In the genomic region with DNA sequence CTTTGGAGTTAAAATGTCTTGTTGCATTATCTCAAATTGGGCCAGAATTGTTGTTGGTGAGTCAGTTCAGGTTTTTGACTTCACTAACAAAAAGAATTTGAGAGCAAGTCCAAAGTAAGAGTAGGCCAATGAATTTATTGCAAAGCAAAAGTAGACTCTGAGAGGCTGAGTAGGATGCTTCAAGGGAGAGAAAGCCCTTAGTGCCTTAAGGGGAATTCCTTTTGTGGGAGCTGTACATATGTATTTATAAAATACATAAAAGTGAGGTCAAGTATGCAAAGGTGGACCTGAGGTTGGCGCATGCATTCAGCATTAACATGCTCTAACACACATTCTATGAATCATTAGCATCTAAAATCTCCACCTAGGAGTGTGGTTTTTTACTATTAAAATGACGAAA, we compare ENCODE assay signal across 1 cellular context.
TF ChIP-seq lines count a peak whose summit lies in the region.

No MANE protein-coding gene starts in this region.

TF ChIP-seq in GM23338, 12 proteins besides CTCF, POLR2A, EP300 and RAD21 (continued from another document):
- TF ChIP-seq, protein P1, sequence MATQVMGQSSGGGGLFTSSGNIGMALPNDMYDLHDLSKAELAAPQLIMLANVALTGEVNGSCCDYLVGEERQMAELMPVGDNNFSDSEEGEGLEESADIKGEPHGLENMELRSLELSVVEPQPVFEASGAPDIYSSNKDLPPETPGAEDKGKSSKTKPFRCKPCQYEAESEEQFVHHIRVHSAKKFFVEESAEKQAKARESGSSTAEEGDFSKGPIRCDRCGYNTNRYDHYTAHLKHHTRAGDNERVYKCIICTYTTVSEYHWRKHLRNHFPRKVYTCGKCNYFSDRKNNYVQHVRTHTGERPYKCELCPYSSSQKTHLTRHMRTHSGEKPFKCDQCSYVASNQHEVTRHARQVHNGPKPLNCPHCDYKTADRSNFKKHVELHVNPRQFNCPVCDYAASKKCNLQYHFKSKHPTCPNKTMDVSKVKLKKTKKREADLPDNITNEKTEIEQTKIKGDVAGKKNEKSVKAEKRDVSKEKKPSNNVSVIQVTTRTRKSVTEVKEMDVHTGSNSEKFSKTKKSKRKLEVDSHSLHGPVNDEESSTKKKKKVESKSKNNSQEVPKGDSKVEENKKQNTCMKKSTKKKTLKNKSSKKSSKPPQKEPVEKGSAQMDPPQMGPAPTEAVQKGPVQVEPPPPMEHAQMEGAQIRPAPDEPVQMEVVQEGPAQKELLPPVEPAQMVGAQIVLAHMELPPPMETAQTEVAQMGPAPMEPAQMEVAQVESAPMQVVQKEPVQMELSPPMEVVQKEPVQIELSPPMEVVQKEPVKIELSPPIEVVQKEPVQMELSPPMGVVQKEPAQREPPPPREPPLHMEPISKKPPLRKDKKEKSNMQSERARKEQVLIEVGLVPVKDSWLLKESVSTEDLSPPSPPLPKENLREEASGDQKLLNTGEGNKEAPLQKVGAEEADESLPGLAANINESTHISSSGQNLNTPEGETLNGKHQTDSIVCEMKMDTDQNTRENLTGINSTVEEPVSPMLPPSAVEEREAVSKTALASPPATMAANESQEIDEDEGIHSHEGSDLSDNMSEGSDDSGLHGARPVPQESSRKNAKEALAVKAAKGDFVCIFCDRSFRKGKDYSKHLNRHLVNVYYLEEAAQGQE (IDR thresholded peaks at IDR 0.05; ENCODE audit: unreplicated experiment) = no peak
- TF ChIP-seq ZNF331 (CRISPR knock-in tag; IDR thresholded peaks at IDR 0.05; ENCODE audit: low read depth) (no peak), ZNF114 (CRISPR knock-in tag; IDR thresholded peaks at IDR 0.05) (no peak), CREB1 (CRISPR knock-in tag; IDR thresholded peaks at IDR 0.05; ENCODE audit: low read depth) (no peak), NANOG (IDR thresholded peaks at IDR 0.05; ENCODE audit: borderline replicate concordance) (no peak), EZH2phosphoT487 (IDR thresholded peaks at IDR 0.05; ENCODE audit: unreplicated experiment) (no peak), JUNB (IDR thresholded peaks at IDR 0.05; ENCODE audit: unreplicated experiment) (no peak)
- TF ChIP-seq, protein P2, sequence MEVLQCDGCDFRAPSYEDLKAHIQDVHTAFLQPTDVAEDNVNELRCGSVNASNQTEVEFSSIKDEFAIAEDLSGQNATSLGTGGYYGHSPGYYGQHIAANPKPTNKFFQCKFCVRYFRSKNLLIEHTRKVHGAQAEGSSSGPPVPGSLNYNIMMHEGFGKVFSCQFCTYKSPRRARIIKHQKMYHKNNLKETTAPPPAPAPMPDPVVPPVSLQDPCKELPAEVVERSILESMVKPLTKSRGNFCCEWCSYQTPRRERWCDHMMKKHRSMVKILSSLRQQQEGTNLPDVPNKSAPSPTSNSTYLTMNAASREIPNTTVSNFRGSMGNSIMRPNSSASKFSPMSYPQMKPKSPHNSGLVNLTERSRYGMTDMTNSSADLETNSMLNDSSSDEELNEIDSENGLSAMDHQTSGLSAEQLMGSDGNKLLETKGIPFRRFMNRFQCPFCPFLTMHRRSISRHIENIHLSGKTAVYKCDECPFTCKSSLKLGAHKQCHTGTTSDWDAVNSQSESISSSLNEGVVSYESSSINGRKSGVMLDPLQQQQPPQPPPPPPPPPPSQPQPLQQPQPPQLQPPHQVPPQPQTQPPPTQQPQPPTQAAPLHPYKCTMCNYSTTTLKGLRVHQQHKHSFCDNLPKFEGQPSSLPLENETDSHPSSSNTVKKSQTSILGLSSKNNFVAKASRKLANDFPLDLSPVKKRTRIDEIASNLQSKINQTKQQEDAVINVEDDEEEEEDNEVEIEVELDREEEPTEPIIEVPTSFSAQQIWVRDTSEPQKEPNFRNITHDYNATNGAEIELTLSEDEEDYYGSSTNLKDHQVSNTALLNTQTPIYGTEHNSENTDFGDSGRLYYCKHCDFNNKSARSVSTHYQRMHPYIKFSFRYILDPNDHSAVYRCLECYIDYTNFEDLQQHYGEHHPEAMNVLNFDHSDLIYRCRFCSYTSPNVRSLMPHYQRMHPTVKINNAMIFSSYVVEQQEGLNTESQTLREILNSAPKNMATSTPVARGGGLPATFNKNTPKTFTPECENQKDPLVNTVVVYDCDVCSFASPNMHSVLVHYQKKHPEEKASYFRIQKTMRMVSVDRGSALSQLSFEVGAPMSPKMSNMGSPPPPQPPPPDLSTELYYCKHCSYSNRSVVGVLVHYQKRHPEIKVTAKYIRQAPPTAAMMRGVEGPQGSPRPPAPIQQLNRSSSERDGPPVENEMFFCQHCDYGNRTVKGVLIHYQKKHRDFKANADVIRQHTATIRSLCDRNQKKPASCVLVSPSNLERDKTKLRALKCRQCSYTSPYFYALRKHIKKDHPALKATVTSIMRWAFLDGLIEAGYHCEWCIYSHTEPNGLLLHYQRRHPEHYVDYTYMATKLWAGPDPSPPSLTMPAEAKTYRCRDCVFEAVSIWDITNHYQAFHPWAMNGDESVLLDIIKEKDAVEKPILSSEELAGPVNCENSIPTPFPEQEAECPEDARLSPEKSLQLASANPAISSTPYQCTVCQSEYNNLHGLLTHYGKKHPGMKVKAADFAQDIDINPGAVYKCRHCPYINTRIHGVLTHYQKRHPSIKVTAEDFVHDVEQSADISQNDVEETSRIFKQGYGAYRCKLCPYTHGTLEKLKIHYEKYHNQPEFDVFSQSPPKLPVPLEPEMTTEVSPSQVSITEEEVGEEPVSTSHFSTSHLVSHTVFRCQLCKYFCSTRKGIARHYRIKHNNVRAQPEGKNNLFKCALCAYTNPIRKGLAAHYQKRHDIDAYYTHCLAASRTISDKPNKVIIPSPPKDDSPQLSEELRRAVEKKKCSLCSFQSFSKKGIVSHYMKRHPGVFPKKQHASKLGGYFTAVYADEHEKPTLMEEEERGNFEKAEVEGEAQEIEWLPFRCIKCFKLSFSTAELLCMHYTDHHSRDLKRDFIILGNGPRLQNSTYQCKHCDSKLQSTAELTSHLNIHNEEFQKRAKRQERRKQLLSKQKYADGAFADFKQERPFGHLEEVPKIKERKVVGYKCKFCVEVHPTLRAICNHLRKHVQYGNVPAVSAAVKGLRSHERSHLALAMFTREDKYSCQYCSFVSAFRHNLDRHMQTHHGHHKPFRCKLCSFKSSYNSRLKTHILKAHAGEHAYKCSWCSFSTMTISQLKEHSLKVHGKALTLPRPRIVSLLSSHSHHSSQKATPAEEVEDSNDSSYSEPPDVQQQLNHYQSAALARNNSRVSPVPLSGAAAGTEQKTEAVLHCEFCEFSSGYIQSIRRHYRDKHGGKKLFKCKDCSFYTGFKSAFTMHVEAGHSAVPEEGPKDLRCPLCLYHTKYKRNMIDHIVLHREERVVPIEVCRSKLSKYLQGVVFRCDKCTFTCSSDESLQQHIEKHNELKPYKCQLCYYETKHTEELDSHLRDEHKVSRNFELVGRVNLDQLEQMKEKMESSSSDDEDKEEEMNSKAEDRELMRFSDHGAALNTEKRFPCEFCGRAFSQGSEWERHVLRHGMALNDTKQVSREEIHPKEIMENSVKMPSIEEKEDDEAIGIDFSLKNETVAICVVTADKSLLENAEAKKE (CRISPR knock-in tag; IDR thresholded peaks at IDR 0.05) = no peak
